ENCODE assay signal across 1 cellular context in the genomic region with DNA sequence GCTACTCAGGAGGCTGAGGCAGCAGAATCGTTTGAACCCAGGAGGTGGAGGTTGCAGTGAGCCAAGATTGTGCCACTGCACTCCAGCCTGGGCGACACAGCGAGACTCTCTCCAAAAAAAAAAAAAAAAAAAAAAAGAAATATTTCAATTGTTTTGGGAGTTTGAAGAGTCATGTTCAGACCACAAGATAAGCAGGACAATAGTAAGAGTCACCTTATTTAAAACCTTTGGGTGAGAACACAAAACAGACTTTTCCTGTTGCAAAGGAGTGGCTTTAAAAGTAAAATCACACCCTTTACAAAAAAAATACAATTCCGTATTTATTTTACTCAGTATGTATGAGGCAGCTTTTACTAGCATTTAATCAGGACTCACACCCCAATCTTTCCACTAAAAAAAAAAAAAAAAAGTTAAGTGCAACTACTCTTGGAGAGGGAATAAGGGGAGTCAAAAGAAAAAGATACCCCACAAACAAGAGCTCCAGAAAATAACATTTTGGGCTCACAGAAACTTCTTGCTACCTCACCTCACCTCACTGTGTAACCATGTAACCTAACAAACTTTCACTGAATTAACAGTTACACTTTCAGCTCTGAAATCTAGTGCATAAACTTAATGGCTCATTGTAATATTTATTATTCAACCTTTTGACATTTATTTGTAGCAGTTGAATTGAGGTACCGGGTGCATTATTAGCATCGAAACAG.
TF ChIP-seq lines count a peak whose summit lies in the region.

No MANE protein-coding gene starts in this region.

TF ChIP-seq in H1, 55 proteins besides CTCF, POLR2A, EP300 and RAD21:
- no peak for TF ChIP-seq GABPA (IDR thresholded peaks at IDR 0.05; ENCODE audit: borderline replicate concordance, insufficient read depth, low read length)
